ENCODE assay signal across 1 cellular context in the genomic region with DNA sequence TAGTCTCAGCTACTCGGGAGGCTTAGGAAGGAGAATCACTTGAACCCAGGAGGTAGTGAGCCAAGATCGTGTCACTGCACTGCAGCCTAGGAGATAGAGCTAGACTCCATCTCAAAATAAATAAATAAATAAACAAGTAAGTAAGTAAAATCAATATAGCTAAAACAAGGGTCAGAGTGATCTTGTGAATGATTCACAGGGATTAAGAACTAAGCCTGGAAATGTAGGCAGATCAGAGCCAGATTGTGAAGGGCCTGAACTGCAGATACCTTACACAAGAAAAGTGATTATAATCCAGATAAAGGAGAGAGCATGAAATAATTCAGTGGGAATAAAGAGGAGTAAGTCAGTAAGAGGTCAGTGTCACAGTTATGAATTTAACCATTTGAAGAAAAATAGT.
TF ChIP-seq lines count a peak whose summit lies in the region.

No MANE protein-coding gene starts in this region.

TF ChIP-seq in HepG2, 621 proteins besides CTCF, POLR2A, EP300 and RAD21:
- TF ChIP-seq ZNF441 (CRISPR knock-in tag; IDR thresholded peaks at IDR 0.05; ENCODE audit: borderline replicate concordance) (0 out of 2 replicates have a peak, but pooled peaks have one; percentile 41), ZMYM2 (CRISPR knock-in tag; IDR thresholded peaks at IDR 0.05) (no peak)
